8 cellular contexts compared by ENCODE assay signal in genomic region chr18:25832008-25832604, GRCh38.
DNase-seq lines count a peak whose midpoint lies in the region; ATAC-seq, FAIRE-seq and TF ChIP-seq lines count a peak whose summit lies in the region.

No MANE protein-coding gene starts in this region.

- RAD21 ChIA-PET in GM12878 (lab: Charles Lee; ENCODE audit: unreplicated experiment), result interaction anchor here (1.0 kb wide), 1 partner anchor 955 kb away, joined by 3 read pairs; no protein-coding TSS in a partner anchor

- intact Hi-C loops in GM12878 (cut with micrococcal nuclease; ENCODE audit: unreplicated experiment), result loop anchor here (2.0 to 5.0 kb wide), 3 partner anchors 270 to 1345 kb away; no protein-coding TSS in a partner anchor

- no peaks in the 10 kb centered on the region for H3K27me3 Mint-ChIP-seq in activated T-cell treated with anti-CD3 and anti-CD28 coated beads, Interleukin-2, amount 50 U/mL, for 72 hours (ENCODE audit: low read depth)

- no peak overlapping the region for H2AFZ ChIP-seq in GM12878 (ENCODE audit: control insufficient read depth, low read depth, low read length)

- no peak overlapping the region for H3K4me3 ChIP-seq in GM12878

- TF ChIP-seq CTCF in GM12878 (IDR thresholded peaks at IDR 0.05 in 2 of 3, conservative IDR thresholded peaks at IDR 0.05 in 1 of 3; ENCODE audit: control insufficient read depth in 2 of 3, extremely low read depth in 1 of 3, insufficient read depth in 1 of 3, low read depth in 3 of 3, low read length in 3 of 3), result peak; percentile 73 to 86 (median 79)

- DNase-seq in activated T-cell treated with anti-CD3 and anti-CD28 coated beads, Interleukin-2, amount 50 U/mL, for 72 hours, result peak; percentile 16 to 28
- no peak for DNase-seq in activated T-cell treated with anti-CD3 and anti-CD28 coated beads, Interleukin-2, amount 50 U/mL, for 1 hour
- peak; percentile 64 for DNase-seq in HCEC 1CT
- DNase-seq in NCI-H1930 (lab: John Stamatoyannopoulos, UW), result peak; percentile 15 to 44
- DNase-seq in GM12878 (ENCODE audit: low read depth, low spot score), result no peak
- DNase-seq in iPS-NIHi11 (ENCODE audit: low spot score), result peak; percentile 74
- peak; percentile 1 for DNase-seq in stimulated activated CD8-positive, alpha-beta memory T cell treated with anti-CD3 and anti-CD28 coated beads, Interleukin-7, amount 100 ng/mL, for 24 hours (ENCODE audit: low read depth)
- no peak for DNase-seq in stimulated activated CD4-positive, alpha-beta T cell treated with anti-CD3 and anti-CD28 coated beads, Interleukin-12 subunit alpha, Interleukin-12 subunit beta, amount 100 ng/mL, for 4 hours

- H3K36me3 Mint-ChIP-seq in activated T-cell treated with anti-CD3 and anti-CD28 coated beads, Interleukin-2, amount 50 U/mL, for 72 hours (ENCODE audit: insufficient read depth in 2 of 2), result no peaks in the 10 kb centered on the region

- no peaks in the 10 kb centered on the region for H3K36me3 ChIP-seq in GM12878 (ENCODE audit: control insufficient read depth in 2 of 2, insufficient read depth in 2 of 2, low read length in 1 of 2)

- TF ChIP-seq POLR2A in GM12878 (IDR thresholded peaks at IDR 0.05; ENCODE audit: low read depth, low read length), result no peak

- no peak overlapping the region for H3K9ac ChIP-seq in GM12878 (ENCODE audit: control insufficient read depth, insufficient read depth, low read length)

- TF ChIP-seq RAD21 in GM12878 (IDR thresholded peaks at IDR 0.05; ENCODE audit: insufficient read depth, low read depth, low read length), result peak; percentile 60

- SMC1A ChIA-PET in GM12878 (lab: Charles Lee; ENCODE audit: uncharacterized antibody, unreplicated experiment), result interaction anchor here (0.7 to 1.1 kb wide), 2 partner anchors 15 to 271 kb away, joined by 3 read pairs; no protein-coding TSS in a partner anchor

- CTCF ChIA-PET in GM12878 (lab: Yijun Ruan, JAX), result interaction anchor here (0.6 to 2.7 kb wide), 12 partner anchors 10 to 1775 kb away, joined by 3 to 14 read pairs (median 4); no protein-coding TSS in a partner anchor

- no peak for ATAC-seq in activated T-cell treated with anti-CD3 and anti-CD28 coated beads, Interleukin-2, amount 50 U/mL, for 72 hours (replicated peaks in 1 of 2)
- ATAC-seq in GM12878, result peak; percentile 92

- H3K79me2 ChIP-seq in GM12878 (ENCODE audit: control insufficient read depth, insufficient read depth, low read length), result no peaks in the 10 kb centered on the region

- H3K27me3 ChIP-seq in GM12878 (replicated peaks in 1 of 2; ENCODE audit: control insufficient read depth in 2 of 2, insufficient read depth in 2 of 2, low read length in 1 of 2), result peaks cover 0 to 2% of the 10 kb centered on the region in 2 experiments; a peak in 1 of 4 replicates

- no peaks in the 10 kb centered on the region for H4K20me1 ChIP-seq in GM12878 (ENCODE audit: control insufficient read depth, insufficient read depth)

- WGBS in GM12878 (ENCODE audit: insufficient coverage, insufficient replicate concordance, low lambda C conversion rate, missing lambda C conversion rate), result 0% methylated on average over 3 of the region's 3 CpGs

- H3K4me1 Mint-ChIP-seq in activated T-cell treated with anti-CD3 and anti-CD28 coated beads, Interleukin-2, amount 50 U/mL, for 72 hours (ENCODE audit: low read depth), result no peaks in the 10 kb centered on the region

- H3K27ac ChIP-seq in GM12878 (ENCODE audit: control insufficient read depth, insufficient read depth), result no peak overlapping the region

- no peak overlapping the region for H3K4me2 ChIP-seq in GM12878 (ENCODE audit: control insufficient read depth, insufficient read depth)

- in situ Hi-C loops in GM12878 (cut with MboI), result loop anchor here (25.0 kb wide), 1 partner anchor 945 kb away; no protein-coding TSS in a partner anchor

- no peak overlapping the region for H3K27ac Mint-ChIP-seq in activated T-cell treated with anti-CD3 and anti-CD28 coated beads, Interleukin-2, amount 50 U/mL, for 72 hours

- H3K9me3 ChIP-seq in GM12878 (replicated peaks; ENCODE audit: control insufficient read depth, insufficient read depth, low read length), result no peaks in the 10 kb centered on the region

- no peaks in the 10 kb centered on the region for H3K9me3 Mint-ChIP-seq in activated T-cell treated with anti-CD3 and anti-CD28 coated beads, Interleukin-2, amount 50 U/mL, for 72 hours

- POLR2A ChIA-PET in GM12878 (lab: Charles Lee), result no interaction called here

- no peak for TF ChIP-seq EP300 in GM12878 (IDR thresholded peaks at IDR 0.05; ENCODE audit: borderline replicate concordance in 1 of 2, control insufficient read depth in 1 of 2, low read depth in 2 of 2, low read length in 2 of 2)

- no peak for FAIRE-seq in GM12878 (lab: Jason Lieb, UNC)

- no TSS peak for BruUV-seq in GM12878 (replicated peaks; lab: Mats Ljungman, UMichigan)

- no peaks in the 10 kb centered on the region for H3K4me1 ChIP-seq in GM12878 (ENCODE audit: control insufficient read depth, insufficient read depth, low read length)

- no peak overlapping the region for H3K4me3 Mint-ChIP-seq in activated T-cell treated with anti-CD3 and anti-CD28 coated beads, Interleukin-2, amount 50 U/mL, for 72 hours

TF ChIP-seq in GM12878, 131 proteins besides CTCF, POLR2A, EP300 and RAD21:
- TF ChIP-seq SMC3 (IDR thresholded peaks at IDR 0.05; ENCODE audit: borderline replicate concordance, low read length) (peak; percentile 75), YY1 (IDR thresholded peaks at IDR 0.05; ENCODE audit: low read depth, low read length) (peak; percentile 51), NR2C1 (IDR thresholded peaks at IDR 0.05) (no peak)

Comparison
In these comparisons a context has a peak if more than half of its experiments do, and no peak if none do; other contexts are left out.
1. DNase-seq: peak in activated T-cell treated with anti-CD3 and anti-CD28 coated beads, Interleukin-2, amount 50 U/mL, for 72 hours (2 of 2), HCEC 1CT (single experiment), NCI-H1930 (2 of 2), iPS-NIHi11 (single experiment) and stimulated activated CD8-positive, alpha-beta memory T cell treated with anti-CD3 and anti-CD28 coated beads, Interleukin-7, amount 100 ng/mL, for 24 hours (single experiment); none in activated T-cell treated with anti-CD3 and anti-CD28 coated beads, Interleukin-2, amount 50 U/mL, for 1 hour (single experiment), GM12878 (single experiment) and stimulated activated CD4-positive, alpha-beta T cell treated with anti-CD3 and anti-CD28 coated beads, Interleukin-12 subunit alpha, Interleukin-12 subunit beta, amount 100 ng/mL, for 4 hours (single experiment).